ENCODE assay signal across 8 cellular contexts in genomic region chr9:19232117-19232829, GRCh38. TPM values are rescaled to one million over a fixed set of nuclear protein-coding genes. Genes with fewer than 3 reads are reported as not detected.
DNase-seq lines count a peak whose midpoint lies in the region; TF ChIP-seq lines count a peak whose summit lies in the region.

No MANE protein-coding gene starts in this region.

- CTCF ChIA-PET in OCI-LY7 (lab: Charles Lee; ENCODE audit: unreplicated experiment) = interaction anchor here (1.2 kb wide), 1 partner anchor 10 kb away, joined by 5 read pairs; no protein-coding TSS in a partner anchor
- CTCF ChIA-PET in activated CD4-positive, alpha-beta memory T cell treated with anti-CD3 and anti-CD28 coated beads, Interleukin-2, amount 10 ng/mL, durations not matched to agents 7 days and 5 days (lab: Charles Lee) = interaction anchor here (1.0 to 2.9 kb wide), 13 partner anchors 10 to 232 kb away, joined by 3 to 11 read pairs (median 5); partner anchors contain the start of gene RRAGA

- H3K4me1 ChIP-seq in OCI-LY7 (ENCODE audit: insufficient read depth, low read length, poor library complexity, severe bottlenecking) = peaks cover 29% of the 10 kb centered on the region

- H3K36me3 ChIP-seq in GM06990 (ENCODE audit: control insufficient read depth, insufficient read depth, low read length) (peaks cover 1% of the 10 kb centered on the region; the same call in 1 of the 2 replicates), OCI-LY7 (ENCODE audit: insufficient read depth, low read length) (no peaks in the 10 kb centered on the region)

- no peaks in the 10 kb centered on the region for H3K27me3 Mint-ChIP-seq in activated CD4-positive, alpha-beta memory T cell treated with anti-CD3 and anti-CD28 coated beads, Interleukin-2, amount 10 ng/mL, durations not matched to agents 7 days and 5 days

- no peaks in the 10 kb centered on the region for H3K9me3 Mint-ChIP-seq in activated CD4-positive, alpha-beta memory T cell treated with anti-CD3 and anti-CD28 coated beads, Interleukin-2, amount 10 ng/mL, durations not matched to agents 7 days and 5 days

- peak overlapping the region; percentile 72; the same call in 1 of the 2 replicates for H2AFZ ChIP-seq in OCI-LY7 (ENCODE audit: low read length)

- H3K4me1 Mint-ChIP-seq in activated CD4-positive, alpha-beta memory T cell treated with anti-CD3 and anti-CD28 coated beads, Interleukin-2, amount 10 ng/mL, durations not matched to agents 7 days and 5 days = peaks cover 19% of the 10 kb centered on the region

- peak overlapping the region; percentile 93 for H3K4me3 ChIP-seq in GM06990 (replicated peaks; ENCODE audit: low read depth, low read length)
- H3K4me3 ChIP-seq in OCI-LY7 (ENCODE audit: low read depth, low read length, poor library complexity, severe bottlenecking) = peak overlapping the region; percentile 81
- H3K4me3 ChIP-seq in fibroblast of mammary gland (ENCODE audit: control insufficient read depth, low read depth, low read length) = peak overlapping the region; percentile 82
- H3K4me3 ChIP-seq in retinal pigment epithelial cell (ENCODE audit: low read length) = peak overlapping the region; percentile 86

- no peaks in the 10 kb centered on the region for H3K27me3 ChIP-seq in GM06990 (replicated peaks; ENCODE audit: control insufficient read depth, insufficient read depth, low read length)

- POLR2A ChIA-PET in OCI-LY7 (lab: Charles Lee) = interaction anchor here (0.5 to 1.8 kb wide), 10 partner anchors 9 to 249 kb away, joined by 3 to 13 read pairs (median 4); partner anchors contain the start of gene RRAGA
- POLR2A ChIA-PET in activated CD4-positive, alpha-beta memory T cell treated with anti-CD3 and anti-CD28 coated beads, Interleukin-2, amount 10 ng/mL, durations not matched to agents 7 days and 5 days (lab: Charles Lee) = interaction anchor here (0.7 to 5.0 kb wide), 13 partner anchors 13 to 183 kb away, joined by 3 to 72 read pairs (median 7); partner anchors contain the start of genes RPS6 and RRAGA

- H3K9me2 ChIP-seq in OCI-LY7 (ENCODE audit: insufficient read depth, low read length) = no peaks in the 10 kb centered on the region

- TSS peak; percentile 40 for BruUV-seq in OCI-LY7 (replicated peaks; lab: Mats Ljungman, UMichigan)

- peaks cover 14% of the 10 kb centered on the region; the same call in 1 of the 2 replicates for H4K20me1 ChIP-seq in OCI-LY7 (ENCODE audit: insufficient read depth, low read length)

- peaks cover 53% of the 10 kb centered on the region for H3K79me2 ChIP-seq in OCI-LY7 (ENCODE audit: insufficient read depth, low read depth, low read length)

- no peak overlapping the region for H3K4me3 Mint-ChIP-seq in activated CD4-positive, alpha-beta memory T cell treated with anti-CD3 and anti-CD28 coated beads, Interleukin-2, amount 10 ng/mL, durations not matched to agents 7 days and 5 days

- H3K36me3 Mint-ChIP-seq in activated CD4-positive, alpha-beta memory T cell treated with anti-CD3 and anti-CD28 coated beads, Interleukin-2, amount 10 ng/mL, durations not matched to agents 7 days and 5 days (ENCODE audit: low read depth) = peaks cover 3% of the 10 kb centered on the region

- peak overlapping the region; percentile 45 for H3K27ac ChIP-seq in OCI-LY7 (ENCODE audit: low read depth, low read length, poor library complexity, severe bottlenecking)

- peak overlapping the region; percentile 88 for H3K4me2 ChIP-seq in OCI-LY7 (ENCODE audit: low read length)

- H3K9me3 ChIP-seq in OCI-LY7 (ENCODE audit: low read length) = no peaks in the 10 kb centered on the region

- intact Hi-C loops in OCI-LY7 (cut with micrococcal nuclease; ENCODE audit: unreplicated experiment) = no loop called here

- no peak overlapping the region for H3K27ac Mint-ChIP-seq in activated CD4-positive, alpha-beta memory T cell treated with anti-CD3 and anti-CD28 coated beads, Interleukin-2, amount 10 ng/mL, durations not matched to agents 7 days and 5 days

- no peak for DNase-seq in GM06990 (ENCODE audit: extremely low read depth, insufficient read length)
- peak; percentile 16 for DNase-seq in OCI-LY7 (ENCODE audit: low spot score)
- DNase-seq in fibroblast of mammary gland (ENCODE audit: low read depth) = no peak
- no peak for DNase-seq in retinal pigment epithelial cell (ENCODE audit: low read depth)
- no peak for DNase-seq in stimulated activated naive CD4-positive, alpha-beta T cell treated with Interleukin-2 at 50 U/mL for 16 hours (lab: John Stamatoyannopoulos, UW)
- DNase-seq in activated CD4-positive, alpha-beta T cell treated with anti-CD3 and anti-CD28 coated beads for 1 hour = no peak
- no peak for DNase-seq in activated CD4-positive, alpha-beta memory T cell treated with anti-CD3 and anti-CD28 coated beads, Interleukin-2, amount 10 ng/mL, durations not matched to agents 7 days and 5 days
- DNase-seq in NCI-H524 treated with DMSO at 0.1 percent for 48 hours (lab: John Stamatoyannopoulos, UW) = no peak

- TF ChIP-seq CTCF in GM06990 (IDR thresholded peaks at IDR 0.05; ENCODE audit: insufficient read depth, low read length, poor library complexity, severe bottlenecking) (no peak), OCI-LY7 (conservative IDR thresholded peaks at IDR 0.05; ENCODE audit: low read length) (no peak), fibroblast of mammary gland (conservative IDR thresholded peaks at IDR 0.05; ENCODE audit: control insufficient read depth, insufficient read depth, low read depth, low read length) (no peak), retinal pigment epithelial cell (conservative IDR thresholded peaks at IDR 0.05; ENCODE audit: low read depth, low read length) (no peak)

RNA-seq across cellular contexts. Expression of gene DENND4C, which starts 1.8 kb away (rescaled TPM):
- total RNA-seq in OCI-LY7 (2014; rRNA removed; shearing (Covaris generic)) = 24.2 and 28.6 TPM in 2 replicates
- total RNA-seq in OCI-LY7 (2022) = 18.8 and 27.4 TPM in 2 replicates
- total RNA-seq in activated CD4-positive, alpha-beta memory T cell treated with anti-CD3 and anti-CD28 coated beads, Interleukin-2, amount 10 ng/mL, durations not matched to agents 7 days and 5 days = 10 to 100 TPM; 47.1 to 52.2 TPM
